ENCODE assay signal across 24 cellular contexts in the genomic region with DNA sequence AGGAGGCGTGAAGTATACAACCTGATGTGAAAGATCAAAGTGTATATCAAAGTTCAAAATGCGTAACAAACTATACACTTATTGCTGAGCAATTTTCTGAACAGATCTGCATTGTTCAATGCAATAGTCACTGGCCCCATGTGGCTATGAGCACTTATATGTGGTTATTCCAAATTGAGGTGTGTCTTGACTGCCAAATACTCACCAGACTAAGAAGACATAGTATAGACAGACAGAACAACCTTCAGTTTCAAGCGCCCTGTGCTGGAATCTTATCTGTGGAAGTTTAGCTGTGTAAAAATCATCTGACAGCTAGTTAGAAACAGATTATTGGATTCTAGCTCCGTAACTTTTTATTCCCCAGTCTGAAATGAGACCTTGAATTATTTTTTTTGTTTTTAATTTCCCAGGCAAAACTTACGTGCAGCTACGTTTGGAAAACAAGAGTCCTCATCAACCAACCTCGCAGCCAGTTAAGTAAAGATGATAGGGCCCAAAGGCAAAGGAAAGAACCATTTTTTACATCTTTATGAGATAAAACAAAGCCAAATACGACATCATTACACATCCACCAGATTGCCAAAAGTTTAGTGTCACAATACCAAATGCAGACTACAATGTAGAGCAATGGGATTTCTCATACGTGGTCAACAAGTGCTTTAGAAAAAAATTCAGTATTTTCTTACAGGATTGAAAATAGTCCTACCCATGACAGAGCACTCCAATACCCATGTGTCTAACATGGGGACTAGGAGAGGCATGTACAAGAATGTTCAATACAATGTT. TPM values are rescaled to one million over a fixed set of nuclear protein-coding genes. Genes with fewer than 3 reads are reported as not detected.
DNase-seq lines count a peak whose midpoint lies in the region; ATAC-seq, FAIRE-seq and TF ChIP-seq lines count a peak whose summit lies in the region.
"Had no signal": no experiment of that assay in that cellular context is flagged by ENCODE, and none has a peak within 500 bp of the region (broad histone marks: within the 10 kb centered on the region; RNA-seq: fewer than 3 reads in every experiment).

No MANE protein-coding gene starts in this region.

- POLR2A ChIA-PET in naive thymus-derived CD4-positive, alpha-beta T cell (lab: Charles Lee) = no interaction called here

- DNase-seq in GM23248 = peak; percentile 36
- peak; percentile 59 for DNase-seq in MG63
- peak; percentile 8 for DNase-seq in bronchial epithelial cell (ENCODE audit: low read depth)
- DNase-seq in left colon = no peak
- no peak for DNase-seq in naive thymus-derived CD4-positive, alpha-beta T cell
- DNase-seq in NOMO-1 treated with dmso at 0.1 percent for 144 hours (lab: John Stamatoyannopoulos, UW; ENCODE audit: unreplicated experiment) = no peak
- DNase-seq in lower leg skin (ENCODE audit: low spot score in 2 of 2) = no peak
- DNase-seq in occipital lobe (lab: John Stamatoyannopoulos, UW) = no peak
- DNase-seq: activated CD4-positive, alpha-beta T cell treated with anti-CD3 and anti-CD28 coated beads, Interleukin-2, amount 50 U/mL, for 48 hours; activated naive CD4-positive, alpha-beta T cell treated with anti-CD3 and anti-CD28 coated beads for 36 hours; EL; heart left ventricle; left cardiac atrium; NCI-H510A treated with DMSO at 0.1 percent for 48 hours; SHP77 treated with DMSO at 0.1 percent for 48 hours; stimulated activated naive CD8-positive, alpha-beta T cell treated with anti-CD3 and anti-CD28 coated beads, Interleukin-15, amount 100 ng/mL, for 72 hours; T1000 had no signal

- WGBS in GM23248 (ENCODE audit: low coverage in 1 of 2, low lambda C conversion rate in 2 of 2, missing lambda C conversion rate in 2 of 2), 2 experiments = 82 to 85% methylated on average over 9 of the region's 9 CpGs
- 80 to 83% methylated on average over 9 of the region's 9 CpGs for WGBS in lower leg skin, 2 donors

- peaks cover 0 to 5% (median 0%) of the 10 kb centered on the region in 5 donors for H3K36me3 Mint-ChIP-seq in naive thymus-derived CD4-positive, alpha-beta T cell
- H3K36me3 Mint-ChIP-seq: memory B cell had no signal

- TF ChIP-seq POLR2A in lower leg skin (IDR thresholded peaks at IDR 0.05) = no peak

- no peak overlapping the region for H3K27ac Mint-ChIP-seq in naive thymus-derived CD4-positive, alpha-beta T cell
- H3K27ac Mint-ChIP-seq: activated naive CD4-positive, alpha-beta T cell treated with anti-CD3 and anti-CD28 coated beads for 36 hours; memory B cell had no signal

- CTCF ChIA-PET in naive thymus-derived CD4-positive, alpha-beta T cell (lab: Charles Lee) = no interaction called here

- H3K9ac ChIP-seq in GM23248 = no peak overlapping the region

- ATAC-seq in left colon = peak; percentile 81
- ATAC-seq in naive thymus-derived CD4-positive, alpha-beta T cell = no peak
- ATAC-seq: heart left ventricle; left cardiac atrium; Panc1; stimulated activated naive CD8-positive, alpha-beta T cell treated with anti-CD3 and anti-CD28 coated beads, Interleukin-15, amount 100 ng/mL, for 72 hours had no signal

- H3K4me3 ChIP-seq in GM23248 (no peak overlapping the region), MG63 (peak overlapping the region; percentile 5; the same call in 1 of the 2 replicates), bronchial epithelial cell (ENCODE audit: low read depth, low read length) (no peak overlapping the region), lower leg skin (ENCODE audit: low read depth, poor library complexity, severe bottlenecking) (no peak overlapping the region)
- H3K4me3 ChIP-seq in naive thymus-derived CD4-positive, alpha-beta T cell (ENCODE audit: low read length) = no peak overlapping the region
- H3K4me3 ChIP-seq: heart left ventricle, skin epidermis, vagina had no signal

- H3K4me2 ChIP-seq in GM23248 (ENCODE audit: unreplicated experiment) = no peak overlapping the region

- no peaks in the 10 kb centered on the region for H3K27me3 ChIP-seq in GM23248 (replicated peaks; ENCODE audit: insufficient read depth)
- no peaks in the 10 kb centered on the region for H3K27me3 ChIP-seq in MG63
- no peaks in the 10 kb centered on the region for H3K27me3 ChIP-seq in bronchial epithelial cell (ENCODE audit: control insufficient read depth, insufficient read depth, low read length)
- no peaks in the 10 kb centered on the region for H3K27me3 ChIP-seq in naive thymus-derived CD4-positive, alpha-beta T cell (ENCODE audit: control insufficient read depth in 2 of 2, insufficient read depth in 2 of 2, low read length in 2 of 2)
- H3K27me3 ChIP-seq: heart left ventricle, neutrophil, vagina had no signal

- H3K27me3 Mint-ChIP-seq in naive thymus-derived CD4-positive, alpha-beta T cell = peaks cover 5 to 32% (median 28%) of the 10 kb centered on the region in 5 donors

- H3K9me3 ChIP-seq in GM23248 (ENCODE audit: low read depth) (no peaks in the 10 kb centered on the region), MG63 (peaks cover 3% of the 10 kb centered on the region)
- no peaks in the 10 kb centered on the region for H3K9me3 ChIP-seq in naive thymus-derived CD4-positive, alpha-beta T cell (ENCODE audit: control insufficient read depth in 2 of 3, low read length in 3 of 3)
- H3K9me3 ChIP-seq: neutrophil, vagina had no signal

- peaks cover 98% of the 10 kb centered on the region for H3K79me2 ChIP-seq in GM23248 (ENCODE audit: insufficient read depth)

- H3F3A ChIP-seq in GM23248 (ENCODE audit: insufficient read depth) = no peaks in the 10 kb centered on the region

- no peak for TF ChIP-seq CTCF in bronchial epithelial cell (IDR thresholded peaks at IDR 0.05; ENCODE audit: insufficient read depth, low read length, severe bottlenecking)
- TF ChIP-seq CTCF in lower leg skin (IDR thresholded peaks at IDR 0.05) = no peak

- H3K27ac ChIP-seq in GM23248 = no peak overlapping the region
- no peak overlapping the region for H3K27ac ChIP-seq in naive thymus-derived CD4-positive, alpha-beta T cell (ENCODE audit: low read depth, low read length)
- H3K27ac ChIP-seq: heart left ventricle, neutrophil, skin epidermis, vagina had no signal

- peaks cover 0 to 16% (median 5%) of the 10 kb centered on the region in 11 donors for H3K9me3 Mint-ChIP-seq in naive thymus-derived CD4-positive, alpha-beta T cell
- H3K9me3 Mint-ChIP-seq: activated naive CD4-positive, alpha-beta T cell treated with anti-CD3 and anti-CD28 coated beads for 36 hours had no signal

- H3K4me1 ChIP-seq in GM23248 (ENCODE audit: insufficient read depth) = peaks cover 7% of the 10 kb centered on the region
- no peaks in the 10 kb centered on the region for H3K4me1 ChIP-seq in naive thymus-derived CD4-positive, alpha-beta T cell (ENCODE audit: control insufficient read depth in 2 of 2, insufficient read depth in 2 of 2, low read length in 2 of 2)
- H3K4me1 ChIP-seq: heart left ventricle, vagina had no signal

- H2AFZ ChIP-seq in GM23248 = no peak overlapping the region

- no peaks in the 10 kb centered on the region for H3K4me1 Mint-ChIP-seq in naive thymus-derived CD4-positive, alpha-beta T cell
- H3K4me1 Mint-ChIP-seq: memory B cell; stimulated activated naive CD8-positive, alpha-beta T cell treated with anti-CD3 and anti-CD28 coated beads, Interleukin-15, amount 100 ng/mL, for 72 hours had no signal

- no peaks in the 10 kb centered on the region for H3K36me3 ChIP-seq in GM23248 (ENCODE audit: low read depth)
- no peaks in the 10 kb centered on the region; the same call in 1 of the 2 replicates for H3K36me3 ChIP-seq in MG63
- H3K36me3 ChIP-seq in bronchial epithelial cell (ENCODE audit: control insufficient read depth, insufficient read depth, low read length) = no peaks in the 10 kb centered on the region
- no peaks in the 10 kb centered on the region for H3K36me3 ChIP-seq in naive thymus-derived CD4-positive, alpha-beta T cell (ENCODE audit: control insufficient read depth in 2 of 3, insufficient read depth in 3 of 3, low read length in 3 of 3)
- H3K36me3 ChIP-seq: heart left ventricle, vagina had no signal

- no peak for FAIRE-seq in bronchial epithelial cell (lab: Jason Lieb, UNC)
- FAIRE-seq: GM12892, HTR-8/SVneo had no signal

- peaks cover 10% of the 10 kb centered on the region; the same call in 1 of the 2 replicates for H4K20me1 ChIP-seq in GM23248 (ENCODE audit: insufficient read depth)

- no peaks in the 10 kb centered on the region for H3K9me2 ChIP-seq in GM23248 (ENCODE audit: insufficient read depth)

- intact Hi-C loops in left colon (cut with DNase I, micrococcal nuclease) = no loop called here
- intact Hi-C loops in naive thymus-derived CD4-positive, alpha-beta T cell (cut with micrococcal nuclease) = no loop called here
- intact Hi-C loops in lower leg skin (cut with DNase I; ENCODE audit: low total_unique reads) = no loop called here

- H3K4me3 Mint-ChIP-seq in naive thymus-derived CD4-positive, alpha-beta T cell = no peak overlapping the region
- H3K4me3 Mint-ChIP-seq: activated naive CD4-positive, alpha-beta T cell treated with anti-CD3 and anti-CD28 coated beads for 36 hours; memory B cell; stimulated activated naive CD8-positive, alpha-beta T cell treated with anti-CD3 and anti-CD28 coated beads, Interleukin-15, amount 100 ng/mL, for 72 hours had no signal

- in situ Hi-C loops in GM23248 (cut with MboI) = no loop called here

RNA-seq across cellular contexts. Expression of a gene that starts 37.2 kb away (rescaled TPM):
- total RNA-seq in GM23248 (2014; rRNA removed; shearing (Covaris generic)) = 87.4 and 116 TPM in 2 replicates
- polyA plus RNA-seq in GM23248 (2016; fragmentation: Nextera tagmentation; extraction: Ambion mirVana) = 103 and 107 TPM in 2 replicates
- 40.0 and 67.9 TPM in 2 replicates for total RNA-seq in MG63 (2014; rRNA removed; shearing (Covaris generic); ENCODE audit: low replicate concordance)
- total RNA-seq in bronchial epithelial cell (93.3 and 145 TPM in 2 replicates), left colon (10 to 100 TPM; 67.0 to 73.8 TPM), lower leg skin (10 to 100 TPM; 47.2 to 92.3 (median 76.4) TPM), occipital lobe (189 TPM)
- total RNA-seq in naive thymus-derived CD4-positive, alpha-beta T cell = 1 to 10 TPM; 1.4 to 6.0 (median 2.3) TPM
- polyA plus RNA-seq in naive thymus-derived CD4-positive, alpha-beta T cell = 1 to 10 TPM in 1 of 2 donors, under 1 TPM in 1; 0.90 to 1.4 TPM

Comparison
In these comparisons a context has a peak if more than half of its experiments do, and no peak if none do; other contexts are left out.
1. DNase-seq: peak in GM23248 (single experiment), MG63 (single experiment) and bronchial epithelial cell (single experiment); none in left colon (0 of 2), naive thymus-derived CD4-positive, alpha-beta T cell (0 of 9), NOMO-1 treated with dmso at 0.1 percent for 144 hours (single experiment), lower leg skin (0 of 2) and occipital lobe (single experiment).